Comparison of ENCODE assay signal across 1 cellular context in genomic region chr2:172082944-172083718, GRCh38.
TF ChIP-seq lines count a peak whose summit lies in the region.

No MANE protein-coding gene starts in this region.

TF ChIP-seq in HepG2, 621 proteins besides CTCF, POLR2A, EP300 and RAD21 (continues in another document):
- TF ChIP-seq CBX2 (IDR thresholded peaks at IDR 0.05; ENCODE audit: low read depth, low read length) (peak; percentile 99; the same call in 1 of the 2 replicates), CBX2 (CRISPR knock-in tag; IDR thresholded peaks at IDR 0.05; ENCODE audit: low read depth) (peak; percentile 86), ZNF710 (CRISPR knock-in tag; IDR thresholded peaks at IDR 0.05; ENCODE audit: borderline replicate concordance) (no peak), KAT7 (CRISPR knock-in tag; IDR thresholded peaks at IDR 0.05; ENCODE audit: borderline replicate concordance) (no peak), ZBTB40 (IDR thresholded peaks at IDR 0.05) (no peak), ZBTB40 (CRISPR knock-in tag; IDR thresholded peaks at IDR 0.05) (0 out of 2 replicates have a peak, but pooled peaks have one; percentile 25), ZNF772 (CRISPR knock-in tag; IDR thresholded peaks at IDR 0.05) (0 out of 2 replicates have a peak, but pooled peaks have one; percentile 21), ZNF414 (CRISPR knock-in tag; IDR thresholded peaks at IDR 0.05) (no peak), ZFP37 (CRISPR knock-in tag; IDR thresholded peaks at IDR 0.05; ENCODE audit: borderline replicate concordance) (no peak), IRF9 (CRISPR knock-in tag; IDR thresholded peaks at IDR 0.05; ENCODE audit: borderline replicate concordance) (peak; percentile 66; the same call in 1 of the 2 replicates), HNF1B (CRISPR knock-in tag; IDR thresholded peaks at IDR 0.05) (peak; percentile 44; the same call in 1 of the 2 replicates), U2AF1 (optimal IDR thresholded peaks at IDR 0.05; ENCODE audit: low read depth, low read length) (no peak), CHD2 (IDR thresholded peaks at IDR 0.05; ENCODE audit: low read depth, low read length) (0 out of 2 replicates have a peak, but pooled peaks have one; percentile 17), HOXA3 (CRISPR knock-in tag; IDR thresholded peaks at IDR 0.05) (no peak), ZNF224 (CRISPR knock-in tag; IDR thresholded peaks at IDR 0.05) (peak; percentile 66; the same call in 1 of the 2 replicates), ZBTB38 (CRISPR knock-in tag; IDR thresholded peaks at IDR 0.05) (peak; percentile 57; the same call in 1 of the 2 replicates), SKI (IDR thresholded peaks at IDR 0.05; ENCODE audit: partially characterized antibody) (no peak), ZNF724P (CRISPR knock-in tag; IDR thresholded peaks at IDR 0.05; ENCODE audit: borderline replicate concordance) (0 out of 2 replicates have a peak, but pooled peaks have one; percentile 45), ZNF280B (CRISPR knock-in tag; IDR thresholded peaks at IDR 0.05; ENCODE audit: borderline replicate concordance) (peak; percentile 23; the same call in 1 of the 2 replicates), BCL6 (CRISPR knock-in tag; IDR thresholded peaks at IDR 0.05) (0 out of 2 replicates have a peak, but pooled peaks have one; percentile 19), EED (CRISPR knock-in tag; IDR thresholded peaks at IDR 0.05) (0 out of 2 replicates have a peak, but pooled peaks have one; percentile 69), HNRNPL (IDR thresholded peaks at IDR 0.05; ENCODE audit: low read depth, low read length) (0 out of 2 replicates have a peak, but pooled peaks have one; percentile 64), AGO2 (optimal IDR thresholded peaks at IDR 0.05; ENCODE audit: low read depth, low read length) (peak; percentile 47), ZNF687 (CRISPR knock-in tag; IDR thresholded peaks at IDR 0.05) (peak; percentile 51), ZNF619 (CRISPR knock-in tag; IDR thresholded peaks at IDR 0.05) (0 out of 2 replicates have a peak, but pooled peaks have one; percentile 56), ZNF841 (CRISPR knock-in tag; IDR thresholded peaks at IDR 0.05; ENCODE audit: borderline replicate concordance) (no peak), ZNF776 (CRISPR knock-in tag; IDR thresholded peaks at IDR 0.05) (no peak), ZBTB33 (CRISPR knock-in tag; IDR thresholded peaks at IDR 0.05) (peak; percentile 8; the same call in 1 of the 2 replicates), ZNF17 (CRISPR knock-in tag; IDR thresholded peaks at IDR 0.05) (no peak), KDM2A (CRISPR knock-in tag; IDR thresholded peaks at IDR 0.05; ENCODE audit: borderline replicate concordance, low read depth) (peak; percentile 74; the same call in 1 of the 2 replicates), ZFY (CRISPR knock-in tag; IDR thresholded peaks at IDR 0.05) (0 out of 2 replicates have a peak, but pooled peaks have one; percentile 32), PHF8 (CRISPR knock-in tag; IDR thresholded peaks at IDR 0.05) (peak; percentile 20; the same call in 1 of the 2 replicates), KDM5B (CRISPR knock-in tag; IDR thresholded peaks at IDR 0.05; ENCODE audit: borderline replicate concordance) (peak; percentile 27; the same call in 1 of the 2 replicates), ZBTB42 (CRISPR knock-in tag; IDR thresholded peaks at IDR 0.05) (no peak), CCAR2 (optimal IDR thresholded peaks at IDR 0.05; ENCODE audit: low read depth, low read length) (peak; percentile 51)
